In the genomic region with DNA sequence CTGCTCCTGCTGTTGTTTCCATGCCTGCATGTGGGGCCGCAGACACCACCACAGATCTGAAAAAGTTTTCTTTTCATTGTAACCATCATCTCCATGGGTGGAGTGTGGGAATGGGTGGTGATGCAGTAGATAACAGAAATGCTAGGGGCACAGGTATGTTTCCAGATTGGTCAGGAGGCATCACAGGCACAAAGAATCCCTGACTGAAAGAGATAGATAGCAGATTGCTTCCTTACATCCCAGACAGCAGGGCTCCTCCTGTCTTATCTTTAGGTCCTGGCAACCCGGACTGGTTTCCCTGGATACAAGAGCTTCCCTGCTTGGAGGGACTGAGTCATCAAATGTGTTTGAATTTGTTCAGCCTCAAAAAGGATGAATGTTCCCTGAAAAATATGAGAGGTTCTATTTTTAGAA, we compare ENCODE assay signal across 9 cellular contexts.
DNase-seq lines count a peak whose midpoint lies in the region; ATAC-seq and TF ChIP-seq lines count a peak whose summit lies in the region.
"Had no signal": no experiment of that assay in that cellular context is flagged by ENCODE, and none has a peak within 500 bp of the region (broad histone marks: within the 10 kb centered on the region; RNA-seq: fewer than 3 reads in every experiment).

No MANE protein-coding gene starts in this region.

- H3K4me3 ChIP-seq in GM23338 (no peak overlapping the region), NT2/D1 (ENCODE audit: insufficient read length, low read depth) (no peak overlapping the region), epithelial cell of esophagus (ENCODE audit: low read length) (no peak overlapping the region), ovary (no peak overlapping the region)

- H3K9me2 ChIP-seq in GM23338 (ENCODE audit: insufficient read depth), result no peaks in the 10 kb centered on the region

- peaks cover 4% of the 10 kb centered on the region; the same call in 2 of the 3 replicates for H3K4me1 Mint-ChIP-seq in GM23338

- no peak overlapping the region for H3K9ac ChIP-seq in NT2/D1 (ENCODE audit: insufficient read length, low read depth)

- no peak overlapping the region for H3K4me2 ChIP-seq in GM23338

- no peak overlapping the region for H3K27ac ChIP-seq in GM23338 (ENCODE audit: low read depth)
- H3K27ac ChIP-seq in ovary, result no peak overlapping the region

- ATAC-seq in GM23338, result peak; percentile 59
- no peak for ATAC-seq in GM18505 (IDR thresholded peaks at IDR 0.05; ENCODE audit: unreplicated experiment)
- ATAC-seq: left colon had no signal

- H3K4me1 ChIP-seq in GM23338 (ENCODE audit: insufficient read depth) (no peaks in the 10 kb centered on the region), NT2/D1 (ENCODE audit: insufficient read depth, insufficient read length) (no peaks in the 10 kb centered on the region), ovary (ENCODE audit: insufficient read depth) (no peaks in the 10 kb centered on the region)

- H3K27me3 ChIP-seq in GM23338 (ENCODE audit: insufficient read depth) (no peaks in the 10 kb centered on the region), NT2/D1 (ENCODE audit: insufficient read depth, insufficient read length) (no peaks in the 10 kb centered on the region), ovary (no peaks in the 10 kb centered on the region)

- no peaks in the 10 kb centered on the region for H4K20me1 ChIP-seq in GM23338 (replicated peaks; ENCODE audit: insufficient read depth)

- no peaks in the 10 kb centered on the region for H3K27me3 Mint-ChIP-seq in GM23338 (ENCODE audit: insufficient read depth, low read depth, poor library complexity)

- no peak overlapping the region for H3K27ac Mint-ChIP-seq in GM23338

- no peaks in the 10 kb centered on the region for H3F3A ChIP-seq in GM23338 (replicated peaks; ENCODE audit: low read depth)

- H2AFZ ChIP-seq in GM23338, result peak overlapping the region; percentile 24; the same call in 1 of the 2 replicates

- no peak for TF ChIP-seq EP300 in ovary (IDR thresholded peaks at IDR 0.05)

- TF ChIP-seq POLR2A in ovary (IDR thresholded peaks at IDR 0.05) (no peak), GM18505 (IDR thresholded peaks at IDR 0.05; ENCODE audit: borderline replicate concordance, extremely low read depth, insufficient read depth, insufficient read length) (no peak), erythroblast (IDR thresholded peaks at IDR 0.05; ENCODE audit: low read length) (no peak)

- no peaks in the 10 kb centered on the region for H3K79me2 ChIP-seq in GM23338 (replicated peaks; ENCODE audit: insufficient read depth)

- peak; percentile 13 for DNase-seq in GM23338 (ENCODE audit: low spot score)
- DNase-seq in NT2/D1 (ENCODE audit: low read depth, low spot score), result peak; percentile 5
- peak; percentile 47 for DNase-seq in epithelial cell of esophagus (ENCODE audit: low read depth)
- peak; percentile 61 for DNase-seq in non-pigmented ciliary epithelial cell (ENCODE audit: low read depth)
- DNase-seq in ovary, result no peak
- no peak for DNase-seq in activated naive CD4-positive, alpha-beta T cell (lab: John Stamatoyannopoulos, UW)
- DNase-seq in erythroblast (lab: John Stamatoyannopoulos, UW), result no peak
- DNase-seq: left colon had no signal

- no peaks in the 10 kb centered on the region for H3K9me3 ChIP-seq in NT2/D1 (ENCODE audit: insufficient read depth, low read length)
- H3K9me3 ChIP-seq in ovary, result no peaks in the 10 kb centered on the region

- H3K4me3 Mint-ChIP-seq in GM23338, result no peak overlapping the region

- H3K36me3 Mint-ChIP-seq in GM23338 (ENCODE audit: low read depth), result no peaks in the 10 kb centered on the region

- H3K9me3 Mint-ChIP-seq in GM23338, result no peaks in the 10 kb centered on the region

- WGBS in ovary, 3 donors, result 13 to 19% (median 15%) methylated on average over 2 of the region's 2 CpGs

- intact Hi-C loops in ovary (cut with DNase I), result no loop called here

- H3K36me3 ChIP-seq in GM23338 (ENCODE audit: insufficient read depth) (no peaks in the 10 kb centered on the region), NT2/D1 (ENCODE audit: insufficient read depth, insufficient read length, low read length) (no peaks in the 10 kb centered on the region), ovary (no peaks in the 10 kb centered on the region)

- TF ChIP-seq CTCF in GM23338 (conservative IDR thresholded peaks at IDR 0.05; ENCODE audit: low read depth in 2 of 2) (no peak), epithelial cell of esophagus (IDR thresholded peaks at IDR 0.05; ENCODE audit: insufficient read depth, low read depth, low read length, missing control alignments) (no peak), ovary (IDR thresholded peaks at IDR 0.05) (no peak)

TF ChIP-seq in GM23338, 12 proteins besides CTCF, POLR2A, EP300 and RAD21:
- TF ChIP-seq CREB1 (CRISPR knock-in tag; IDR thresholded peaks at IDR 0.05; ENCODE audit: low read depth), result no peak
- TF ChIP-seq STAT1 (IDR thresholded peaks at IDR 0.05; ENCODE audit: unreplicated experiment), result no peak
- TF ChIP-seq ZNF462 (CRISPR knock-in tag; IDR thresholded peaks at IDR 0.05), result no peak

Comparison
In these comparisons a context has a peak if more than half of its experiments do, and no peak if none do; other contexts are left out.
1. DNase-seq: peak in GM23338 (single experiment), NT2/D1 (single experiment), epithelial cell of esophagus (single experiment) and non-pigmented ciliary epithelial cell (single experiment); none in ovary (0 of 5), activated naive CD4-positive, alpha-beta T cell (0 of 4) and erythroblast (0 of 2).